Comparison of ENCODE assay signal across 15 cellular contexts in the genomic region with DNA sequence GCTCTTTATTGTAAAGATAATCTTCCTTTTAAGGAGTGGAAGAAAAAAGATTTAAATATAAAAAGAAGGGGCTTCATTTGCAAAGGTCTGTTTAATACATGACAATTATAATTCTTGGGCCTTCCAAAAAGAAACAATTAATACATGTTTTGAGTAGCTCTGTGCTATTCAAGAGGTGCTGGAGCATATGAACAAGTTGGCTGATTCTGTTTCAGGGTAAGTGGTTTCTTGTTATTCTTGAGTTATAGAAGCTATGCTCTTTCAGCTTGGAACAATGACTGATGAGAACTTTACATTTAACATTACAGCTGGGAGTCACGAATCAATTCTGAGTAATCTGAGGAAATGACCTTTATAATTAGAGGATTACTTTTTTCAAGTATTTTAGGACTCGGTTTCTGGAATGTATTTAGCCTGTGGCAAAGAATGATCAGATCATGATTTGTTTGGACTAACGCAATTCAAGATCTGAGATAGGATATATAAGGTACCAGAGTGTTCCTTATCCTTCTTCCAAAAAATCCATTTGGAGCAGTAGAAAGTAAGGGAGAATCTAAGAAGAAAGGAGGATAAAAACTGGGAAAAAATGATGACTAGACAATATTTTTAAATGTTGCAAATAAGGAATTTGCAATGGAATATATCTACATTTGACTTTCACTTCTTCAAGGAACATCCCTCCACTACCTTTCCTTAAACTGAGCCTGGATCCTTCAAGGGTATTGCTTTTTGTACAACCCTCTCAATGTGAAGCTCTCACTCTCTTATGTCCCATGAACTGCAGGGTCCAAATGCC.
"Had no signal": no experiment of that assay in that cellular context is flagged by ENCODE, and none has a peak within 500 bp of the region (broad histone marks: within the 10 kb centered on the region; RNA-seq: fewer than 3 reads in every experiment).

No MANE protein-coding gene starts in this region.

- H3K36me3 Mint-ChIP-seq: activated naive CD8-positive, alpha-beta T cell treated with anti-CD3 and anti-CD28 coated beads, Interleukin-2, amount 10 ng/mL, durations not matched to agents 7 days and 5 days had no signal

- H3K27me3 ChIP-seq: body of pancreas, gastrocnemius medialis, left lung, upper lobe of right lung had no signal

- H3K27me3 Mint-ChIP-seq: activated naive CD8-positive, alpha-beta T cell treated with anti-CD3 and anti-CD28 coated beads, Interleukin-2, amount 10 ng/mL, durations not matched to agents 7 days and 5 days; activated T-helper 17 cell treated with anti-CD3 and anti-CD28 coated beads, Interleukin-2, amount 50 U/mL, for 72 hours had no signal

- H3K9me3 Mint-ChIP-seq: activated naive CD8-positive, alpha-beta T cell treated with anti-CD3 and anti-CD28 coated beads, Interleukin-2, amount 10 ng/mL, durations not matched to agents 7 days and 5 days had no signal

- H3K27ac ChIP-seq: body of pancreas, gastrocnemius medialis, left lung, upper lobe of right lung, WERI-Rb-1 had no signal

- H3K9me3 ChIP-seq: body of pancreas, gastrocnemius medialis, left lung, upper lobe of right lung had no signal

- H3K36me3 ChIP-seq: gastrocnemius medialis, left lung, upper lobe of right lung, WERI-Rb-1 had no signal

- FAIRE-seq: colon had no signal

- H3K27ac Mint-ChIP-seq: activated naive CD8-positive, alpha-beta T cell treated with anti-CD3 and anti-CD28 coated beads, Interleukin-2, amount 10 ng/mL, durations not matched to agents 7 days and 5 days; activated T-helper 17 cell treated with anti-CD3 and anti-CD28 coated beads, Interleukin-2, amount 50 U/mL, for 72 hours; nephron had no signal

- H3K4me3 Mint-ChIP-seq: activated naive CD8-positive, alpha-beta T cell treated with anti-CD3 and anti-CD28 coated beads, Interleukin-2, amount 10 ng/mL, durations not matched to agents 7 days and 5 days; activated T-helper 17 cell treated with anti-CD3 and anti-CD28 coated beads, Interleukin-2, amount 50 U/mL, for 72 hours; nephron had no signal

- H3K4me3 ChIP-seq: body of pancreas, gastrocnemius medialis, left lung, upper lobe of right lung had no signal

- DNase-seq: activated CD4-positive, alpha-beta T cell treated with anti-CD3 and anti-CD28 coated beads, Interleukin-2, amount 50 U/mL, for 48 hours; activated naive CD4-positive, alpha-beta T cell; activated naive CD8-positive, alpha-beta T cell treated with anti-CD3 and anti-CD28 coated beads, Interleukin-2, amount 10 ng/mL, durations not matched to agents 7 days and 5 days; body of pancreas; central memory CD4-positive, alpha-beta T cell; gastrocnemius medialis; head of caudate nucleus; left lung; midbrain; stimulated activated naive CD4-positive, alpha-beta T cell; upper lobe of right lung; WERI-Rb-1 had no signal

- H3K4me1 Mint-ChIP-seq: activated naive CD8-positive, alpha-beta T cell treated with anti-CD3 and anti-CD28 coated beads, Interleukin-2, amount 10 ng/mL, durations not matched to agents 7 days and 5 days; activated T-helper 17 cell treated with anti-CD3 and anti-CD28 coated beads, Interleukin-2, amount 50 U/mL, for 72 hours; nephron had no signal

- H3K4me1 ChIP-seq: body of pancreas, gastrocnemius medialis, left lung, upper lobe of right lung had no signal

- ATAC-seq: activated T-helper 17 cell treated with anti-CD3 and anti-CD28 coated beads, Interleukin-2, amount 50 U/mL, for 72 hours; body of pancreas; gastrocnemius medialis; left lung; upper lobe of right lung had no signal
